Comparison of ENCODE assay signal across 6 cellular contexts in the genomic region with DNA sequence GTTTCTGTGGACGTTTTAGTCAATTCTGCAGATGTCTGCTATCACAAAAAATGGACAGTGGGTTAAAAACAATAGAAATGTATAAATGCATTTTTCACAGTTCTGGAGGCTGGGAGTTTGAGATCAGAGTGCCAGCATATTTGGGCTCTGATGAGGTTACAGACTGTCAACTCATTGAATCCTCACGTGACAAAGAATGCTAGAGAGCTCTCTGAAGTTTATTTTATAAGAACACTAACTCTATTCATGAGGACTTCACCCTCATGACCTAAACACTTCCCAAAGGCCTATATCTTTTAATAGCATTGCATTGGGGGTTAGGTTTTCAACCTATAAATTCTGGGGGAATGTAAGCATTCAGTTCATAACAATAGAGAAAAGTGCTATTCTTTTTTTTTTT.
"Had no signal": no experiment of that assay in that cellular context is flagged by ENCODE, and none has a peak within 500 bp of the region (broad histone marks: within the 10 kb centered on the region; RNA-seq: fewer than 3 reads in every experiment).

No MANE protein-coding gene starts in this region.

- ATAC-seq: GM23338, K562 had no signal

- DNase-seq: H9, HCEC 1CT, IMR-90, KG1 had no signal
